20 cellular contexts compared by ENCODE assay signal in genomic region chr12:130222519-130223255, GRCh38.
"Had no signal": no experiment of that assay in that cellular context is flagged by ENCODE, and none has a peak within 500 bp of the region (broad histone marks: within the 10 kb centered on the region; RNA-seq: fewer than 3 reads in every experiment).

No MANE protein-coding gene starts in this region.

- H3K27ac ChIP-seq: cardiac muscle cell, dorsolateral prefrontal cortex, ovary, right lobe of liver, stomach, upper lobe of right lung had no signal

- H3K4me1 Mint-ChIP-seq: activated naive CD8-positive, alpha-beta T cell treated with anti-CD3 and anti-CD28 coated beads for 36 hours; naive B cell had no signal

- DNase-seq: activated CD4-positive, alpha-beta T cell treated with anti-CD3 and anti-CD28 coated beads, Interleukin-2, amount 50 U/mL, for 48 hours; activated naive CD8-positive, alpha-beta T cell treated with anti-CD3 and anti-CD28 coated beads for 36 hours; activated T-cell treated with anti-CD3 and anti-CD28 coated beads for 4 hours; amniotic stem cell; dorsolateral prefrontal cortex; foreskin melanocyte; glutamatergic neuron; hypothalamus; left ventricle myocardium superior; naive B cell; ovary; right lobe of liver; small intestine; stimulated activated CD4-positive, alpha-beta T cell treated with anti-CD3 and anti-CD28 coated beads, Interleukin-15, amount 100 ng/mL, for 24 hours; stimulated activated CD4-positive, alpha-beta T cell treated with anti-CD3 and anti-CD28 coated beads, Interleukin-4, amount 100 ng/mL, for 1 hour; stomach; T1000; upper lobe of right lung had no signal

- H3K4me3 ChIP-seq: cardiac muscle cell, ovary, right lobe of liver, stomach, upper lobe of right lung had no signal

- H3K27ac Mint-ChIP-seq: activated naive CD8-positive, alpha-beta T cell treated with anti-CD3 and anti-CD28 coated beads for 36 hours; activated T-helper 1 cell treated with anti-CD3 and anti-CD28 coated beads, Interleukin-12 subunit alpha, Interleukin-12 subunit beta, Interleukin-2, Interleukin-4 antibody, amounts not matched to agents 30 ng/mL and 10 ng/mL and 1 ng/mL, durations not matched to agents 14 hours and 24 hours and 36 hours; naive B cell had no signal

- H3K36me3 ChIP-seq: cardiac muscle cell, ovary, right lobe of liver, stomach, upper lobe of right lung had no signal

- H3K36me3 Mint-ChIP-seq: activated naive CD8-positive, alpha-beta T cell treated with anti-CD3 and anti-CD28 coated beads for 36 hours had no signal

- H3K4me3 Mint-ChIP-seq: activated naive CD8-positive, alpha-beta T cell treated with anti-CD3 and anti-CD28 coated beads for 36 hours; activated T-helper 1 cell treated with anti-CD3 and anti-CD28 coated beads, Interleukin-12 subunit alpha, Interleukin-12 subunit beta, Interleukin-2, Interleukin-4 antibody, amounts not matched to agents 30 ng/mL and 10 ng/mL and 1 ng/mL, durations not matched to agents 14 hours and 24 hours and 36 hours; naive B cell had no signal

- H3K4me1 ChIP-seq: right lobe of liver, stomach, upper lobe of right lung had no signal

- H3K9me3 ChIP-seq: ovary, right lobe of liver, upper lobe of right lung had no signal

- H3K27me3 ChIP-seq: ovary had no signal
